In genomic region chr9:99497641-99498040, GRCh38 we compare ENCODE assay signal across 22 cellular contexts.
DNase-seq lines count a peak whose midpoint lies in the region; ATAC-seq, FAIRE-seq and TF ChIP-seq lines count a peak whose summit lies in the region.
"Had no signal": no experiment of that assay in that cellular context is flagged by ENCODE, and none has a peak within 500 bp of the region (broad histone marks: within the 10 kb centered on the region; RNA-seq: fewer than 3 reads in every experiment).

No MANE protein-coding gene starts in this region.

- no peak for TF ChIP-seq RAD21 in GM12878 (IDR thresholded peaks at IDR 0.05; ENCODE audit: insufficient read depth, low read depth, low read length)

- TF ChIP-seq EP300 in GM12878 (IDR thresholded peaks at IDR 0.05; ENCODE audit: borderline replicate concordance in 1 of 2, control insufficient read depth in 1 of 2, low read depth in 2 of 2, low read length in 2 of 2), result no peak

- H3K4me1 ChIP-seq in GM12878 (ENCODE audit: control insufficient read depth, insufficient read depth, low read length), result no peaks in the 10 kb centered on the region
- no peaks in the 10 kb centered on the region for H3K4me1 ChIP-seq in mesenchymal stem cell (ENCODE audit: control insufficient read depth, insufficient read depth, low read depth, low read length)

- H3K27ac ChIP-seq in GM12878 (ENCODE audit: control insufficient read depth, insufficient read depth), result no peak overlapping the region
- no peak overlapping the region for H3K27ac ChIP-seq in mesenchymal stem cell (ENCODE audit: low read length, poor library complexity, severe bottlenecking)
- H3K27ac ChIP-seq: BLaER1 treated with 17β-estradiol and CSF1 and Interleukin-3, amounts not matched to agents 10 nM and 100 nM; PC-9 had no signal

- in situ Hi-C loops in GM12878 (cut with MboI), result no loop called here

- intact Hi-C loops in GM12878 (cut with micrococcal nuclease; ENCODE audit: unreplicated experiment), result no loop called here

- H4K20me1 ChIP-seq in GM12878 (ENCODE audit: control insufficient read depth, insufficient read depth), result no peaks in the 10 kb centered on the region
- H4K20me1 ChIP-seq: BLaER1 treated with 17β-estradiol and CSF1 and Interleukin-3, amounts not matched to agents 10 nM and 100 nM had no signal

- no TSS peak for BruUV-seq in GM12878 (replicated peaks; lab: Mats Ljungman, UMichigan)

- no peak overlapping the region for H4K91ac ChIP-seq in mesenchymal stem cell (ENCODE audit: low read length)

- H3K4me3 ChIP-seq in GM12878, result no peak overlapping the region
- no peak overlapping the region for H3K4me3 ChIP-seq in mesenchymal stem cell (ENCODE audit: insufficient read depth in 1 of 2, low read depth in 1 of 2, low read length in 2 of 2)
- H3K4me3 ChIP-seq: BLaER1 treated with 17β-estradiol and CSF1 and Interleukin-3, amounts not matched to agents 10 nM and 100 nM; PC-9 had no signal

- H3K36me3 ChIP-seq in GM12878 (ENCODE audit: control insufficient read depth in 2 of 2, insufficient read depth in 2 of 2, low read length in 1 of 2) (no peaks in the 10 kb centered on the region), mesenchymal stem cell (ENCODE audit: control insufficient read depth in 1 of 2, insufficient read depth in 2 of 2, low read depth in 1 of 2, low read length in 2 of 2) (no peaks in the 10 kb centered on the region)
- H3K36me3 ChIP-seq: BLaER1 treated with 17β-estradiol and CSF1 and Interleukin-3, amounts not matched to agents 10 nM and 100 nM had no signal

- no peak overlapping the region for H2BK120ac ChIP-seq in mesenchymal stem cell (ENCODE audit: low read depth, low read length)

- H2BK5ac ChIP-seq in mesenchymal stem cell (ENCODE audit: low read depth, low read length, poor library complexity, severe bottlenecking), result no peak overlapping the region

- H3K23ac ChIP-seq in mesenchymal stem cell (ENCODE audit: low read length in 2 of 2), result no peak overlapping the region

- peak; percentile 11 for DNase-seq in ELR (ENCODE audit: low read depth)
- peak; percentile 70 for DNase-seq in M059J (ENCODE audit: low read depth)
- no peak for DNase-seq in GM12878 (ENCODE audit: low read depth, low spot score)
- no peak for DNase-seq in mesenchymal stem cell
- DNase-seq in NCI-H2029 (lab: John Stamatoyannopoulos, UW), result no peak
- DNase-seq in stimulated activated CD4-positive, alpha-beta T cell treated with anti-CD3 and anti-CD28 coated beads, Interleukin-2, amount 100 ng/mL, for 48 hours, result no peak
- DNase-seq: 8988T; CD4-positive, alpha-beta memory T cell; DMS153; H9; HFFc6; KG1; NCI-H1694; NCI-H446; NCI-H526; PC-9; SIG-M5; SK-N-SH had no signal

- peak; percentile 52 for ATAC-seq in GM12878
- no peak for ATAC-seq in HG03354 (IDR thresholded peaks at IDR 0.05; ENCODE audit: poor library complexity, severe bottlenecking, unreplicated experiment)
- ATAC-seq in HG03139 (IDR thresholded peaks at IDR 0.05; ENCODE audit: unreplicated experiment), result no peak

- POLR2A ChIA-PET in GM12878 (lab: Charles Lee), result interaction anchor here (1.3 kb wide), 1 partner anchor 217 kb away, joined by 3 read pairs; no protein-coding TSS in a partner anchor

- no peak overlapping the region for H2BK15ac ChIP-seq in mesenchymal stem cell (ENCODE audit: low read depth, poor library complexity, severe bottlenecking)

- H3K79me1 ChIP-seq in mesenchymal stem cell (replicated peaks; ENCODE audit: low read length, poor library complexity, severe bottlenecking), result no peaks in the 10 kb centered on the region

- no peak overlapping the region for H3K4ac ChIP-seq in mesenchymal stem cell (ENCODE audit: low read depth in 1 of 2, low read length in 2 of 2)

- no peak overlapping the region for H3K14ac ChIP-seq in mesenchymal stem cell (ENCODE audit: low read length in 2 of 2)

- H3K79me2 ChIP-seq in GM12878 (ENCODE audit: control insufficient read depth, insufficient read depth, low read length), result no peaks in the 10 kb centered on the region

- H3K27me3 ChIP-seq in GM12878 (replicated peaks in 1 of 2; ENCODE audit: control insufficient read depth in 2 of 2, insufficient read depth in 2 of 2, low read length in 1 of 2), result no peaks in the 10 kb centered on the region
- H3K27me3 ChIP-seq in mesenchymal stem cell (ENCODE audit: control insufficient read depth in 1 of 2, insufficient read depth in 1 of 2, low read length in 2 of 2), result no peaks in the 10 kb centered on the region
- H3K27me3 ChIP-seq: BLaER1 treated with 17β-estradiol and CSF1 and Interleukin-3, amounts not matched to agents 10 nM and 100 nM had no signal

- TF ChIP-seq POLR2A in GM12878 (IDR thresholded peaks at IDR 0.05; ENCODE audit: low read depth, low read length), result no peak

- no peak overlapping the region for H2AK5ac ChIP-seq in mesenchymal stem cell (ENCODE audit: low read length, severe bottlenecking)

- RAD21 ChIA-PET in GM12878 (lab: Charles Lee; ENCODE audit: unreplicated experiment), result interaction anchor here (0.7 to 1.1 kb wide), 3 partner anchors 9 to 18 kb away, joined by 3 to 10 read pairs (median 4); no protein-coding TSS in a partner anchor

- 0% methylated on average over 2 of the region's 2 CpGs for WGBS in GM12878 (ENCODE audit: insufficient coverage, insufficient replicate concordance, low lambda C conversion rate, missing lambda C conversion rate)
- WGBS in mesenchymal stem cell, result 94% methylated on average over 2 of the region's 2 CpGs

- H3K9me3 ChIP-seq in GM12878 (replicated peaks; ENCODE audit: control insufficient read depth, insufficient read depth, low read length) (no peaks in the 10 kb centered on the region), mesenchymal stem cell (ENCODE audit: control insufficient read depth, low read length) (peaks cover 5% of the 10 kb centered on the region)
- H3K9me3 ChIP-seq: SK-N-SH had no signal

- no peak for FAIRE-seq in GM12878 (lab: Jason Lieb, UNC)
- FAIRE-seq: G401.6 had no signal

- no peak overlapping the region for H3K9ac ChIP-seq in GM12878 (ENCODE audit: control insufficient read depth, insufficient read depth, low read length)
- H3K9ac ChIP-seq in mesenchymal stem cell (ENCODE audit: low read length), result no peak overlapping the region
- H3K9ac ChIP-seq: BLaER1 treated with 17β-estradiol and CSF1 and Interleukin-3, amounts not matched to agents 10 nM and 100 nM; SK-N-SH had no signal

- no peak for TF ChIP-seq CTCF in GM12878 (IDR thresholded peaks at IDR 0.05 in 2 of 3, conservative IDR thresholded peaks at IDR 0.05 in 1 of 3; ENCODE audit: control insufficient read depth in 2 of 3, extremely low read depth in 1 of 3, insufficient read depth in 1 of 3, low read depth in 3 of 3, low read length in 3 of 3)

- SMC1A ChIA-PET in GM12878 (lab: Charles Lee; ENCODE audit: uncharacterized antibody, unreplicated experiment), result interaction anchor here (0.7 to 3.7 kb wide), 5 partner anchors 10 to 24 kb away, joined by 3 to 21 read pairs (median 3); no protein-coding TSS in a partner anchor

- H3K4me2 ChIP-seq in GM12878 (ENCODE audit: control insufficient read depth, insufficient read depth) (no peak overlapping the region), mesenchymal stem cell (ENCODE audit: low read length, poor library complexity, severe bottlenecking) (no peak overlapping the region)
- H3K4me2 ChIP-seq: BLaER1 treated with 17β-estradiol and CSF1 and Interleukin-3, amounts not matched to agents 10 nM and 100 nM; SK-N-SH had no signal

- H2AFZ ChIP-seq in GM12878 (ENCODE audit: control insufficient read depth, low read depth, low read length) (no peak overlapping the region), mesenchymal stem cell (ENCODE audit: low read depth, low read length) (peak overlapping the region; percentile 27)

- H2BK12ac ChIP-seq in mesenchymal stem cell (ENCODE audit: low read length in 2 of 2), result no peak overlapping the region

- H4K8ac ChIP-seq in mesenchymal stem cell (ENCODE audit: low read length), result no peak overlapping the region

- H3K18ac ChIP-seq in mesenchymal stem cell (ENCODE audit: low read depth in 1 of 2, low read length in 2 of 2), result no peak overlapping the region

- CTCF ChIA-PET in GM12878 (lab: Yijun Ruan, JAX), result interaction anchor here (0.8 to 1.2 kb wide), 3 partner anchors 8 to 82 kb away, joined by 3 to 4 read pairs (median 3); no protein-coding TSS in a partner anchor

TF ChIP-seq in GM12878, 131 proteins besides CTCF, POLR2A, EP300 and RAD21:
- no peak for TF ChIP-seq CEBPB (IDR thresholded peaks at IDR 0.05; ENCODE audit: borderline replicate concordance in 1 of 2, low read depth in 2 of 2, low read length in 2 of 2)
- peak; percentile 52 for TF ChIP-seq RUNX3 (IDR thresholded peaks at IDR 0.05; ENCODE audit: low read length)
- TF ChIP-seq RBBP5 (conservative IDR thresholded peaks at IDR 0.05), result no peak
- no peak for TF ChIP-seq NR2C2 (IDR thresholded peaks at IDR 0.05; ENCODE audit: borderline replicate concordance, control insufficient read depth, insufficient read length, low read depth)
- TF ChIP-seq ZSCAN29 (IDR thresholded peaks at IDR 0.05), result no peak
- no peak for TF ChIP-seq TAF1 (IDR thresholded peaks at IDR 0.05; ENCODE audit: borderline replicate concordance, low read depth, low read length)
- TF ChIP-seq SMARCA5 (IDR thresholded peaks at IDR 0.05), result no peak
- TF ChIP-seq IRF4 (IDR thresholded peaks at IDR 0.05; ENCODE audit: low read depth, low read length), result 0 out of 2 replicates have a peak, but pooled peaks have one; percentile 20
- TF ChIP-seq NFYA (IDR thresholded peaks at IDR 0.05; ENCODE audit: borderline replicate concordance, low read depth, low read length), result no peak

Comparison
In these comparisons a context has a peak if more than half of its experiments do, and no peak if none do; other contexts are left out.
1. DNase-seq: peak in ELR (single experiment) and M059J (single experiment); none in GM12878 (single experiment), mesenchymal stem cell (single experiment), NCI-H2029 (single experiment) and stimulated activated CD4-positive, alpha-beta T cell treated with anti-CD3 and anti-CD28 coated beads, Interleukin-2, amount 100 ng/mL, for 48 hours (0 of 2).